32 cellular contexts compared by ENCODE assay signal in the genomic region with DNA sequence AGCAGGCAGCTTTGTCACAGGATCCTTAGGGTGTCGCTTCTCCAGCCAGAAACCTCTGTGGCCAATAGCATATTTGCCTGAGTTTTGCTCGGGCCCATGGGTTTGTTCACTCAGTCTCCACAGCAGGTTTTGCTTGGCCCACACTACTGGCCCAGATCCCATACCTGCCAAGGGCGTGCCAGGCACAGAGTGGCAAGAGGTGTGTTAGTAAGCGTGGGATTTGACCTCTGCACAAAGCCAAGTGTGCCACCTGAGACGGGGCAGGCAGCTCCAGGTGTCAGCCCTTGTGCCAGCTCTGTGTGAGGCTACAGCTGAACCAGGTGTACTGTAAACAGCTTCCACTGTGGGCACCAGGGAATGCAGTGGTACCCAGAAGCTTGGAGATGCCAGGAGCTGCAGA.
"Had no signal": no experiment of that assay in that cellular context is flagged by ENCODE, and none has a peak within 500 bp of the region (broad histone marks: within the 10 kb centered on the region; RNA-seq: fewer than 3 reads in every experiment).

No MANE protein-coding gene starts in this region.

- DNase-seq: activated B cell treated with CpG ODN at 0.5 μM for 24 hours; activated CD4-positive, alpha-beta memory T cell treated with anti-CD3 and anti-CD28 coated beads for 36 hours; activated CD4-positive, alpha-beta T cell treated with anti-CD3 and anti-CD28 coated beads for 4 hours; activated CD4-positive, alpha-beta T cell treated with anti-CD3 and anti-CD28 coated beads, Interleukin-2, amount 50 U/mL, for 1 hour; activated CD4-positive, CD25-positive, alpha-beta regulatory T cell treated with anti-CD3 and anti-CD28 coated beads, Interleukin-2, amount 50 U/mL, for 72 hours; activated CD8-positive, alpha-beta memory T cell treated with anti-CD3 and anti-CD28 coated beads, Interleukin-2, amount 50 U/mL, for 4 hours; activated effector memory CD4-positive, alpha-beta T cell treated with Interleukin-2 at 50 U/mL for 16 hours; activated naive CD4-positive, alpha-beta T cell treated with anti-CD3 and anti-CD28 coated beads, Interleukin-2, amount 10 ng/mL, durations not matched to agents 7 days and 5 days; activated naive CD8-positive, alpha-beta T cell treated with anti-CD3 and anti-CD28 coated beads, Interleukin-2, amount 50 U/mL, for 24 hours; activated T-cell treated with anti-CD3 and anti-CD28 coated beads, Interleukin-2, amount 50 U/mL, for 48 hours; anterior cingulate cortex; Kasumi-1; KG1; MG63; NCI-H1048; NCI-H1105 treated with DMSO at 0.1 percent for 48 hours; NCI-H1436; NCI-H1694 treated with DMSO at 0.1 percent for 48 hours; NCI-H2029; NCI-H345; NCI-H524 treated with DMSO at 0.1 percent for 48 hours; NCI-H748 treated with DMSO at 0.1 percent for 48 hours; SHP77; SJCRH30 had no signal

- H3K4me1 ChIP-seq: SJCRH30 had no signal

- H3K27ac Mint-ChIP-seq: activated B cell treated with CpG ODN at 0.5 μM for 24 hours; activated CD4-positive, alpha-beta memory T cell treated with anti-CD3 and anti-CD28 coated beads for 36 hours; activated naive CD4-positive, alpha-beta T cell treated with anti-CD3 and anti-CD28 coated beads, Interleukin-2, amount 10 ng/mL, durations not matched to agents 7 days and 5 days; activated naive CD8-positive, alpha-beta T cell; activated naive CD8-positive, alpha-beta T cell treated with anti-CD3 and anti-CD28 coated beads, Interleukin-2, amount 50 U/mL, for 24 hours; T-helper 1 cell treated with Interleukin-12 subunit alpha and Interleukin-12 subunit beta and Interleukin-4 antibody, amounts not matched to agents 30 μg/mL and 1 μg/mL, for 36 hours; T-helper 2 cell treated with Interferon-gamma antibody and Interleukin-4, amounts not matched to agents 5 μg/mL and 100 μg/mL, for 36 hours had no signal

- H3K36me3 Mint-ChIP-seq: activated CD4-positive, alpha-beta memory T cell treated with anti-CD3 and anti-CD28 coated beads for 36 hours; activated naive CD4-positive, alpha-beta T cell treated with anti-CD3 and anti-CD28 coated beads, Interleukin-2, amount 10 ng/mL, durations not matched to agents 7 days and 5 days; activated naive CD8-positive, alpha-beta T cell had no signal

- H3K4me1 Mint-ChIP-seq: activated B cell treated with CpG ODN at 0.5 μM for 24 hours; activated naive CD4-positive, alpha-beta T cell treated with anti-CD3 and anti-CD28 coated beads, Interleukin-2, amount 10 ng/mL, durations not matched to agents 7 days and 5 days; activated naive CD8-positive, alpha-beta T cell treated with anti-CD3 and anti-CD28 coated beads, Interleukin-2, amount 50 U/mL, for 24 hours; central memory CD8-positive, alpha-beta T cell had no signal

- ATAC-seq: activated naive CD8-positive, alpha-beta T cell treated with anti-CD3 and anti-CD28 coated beads, Interleukin-2, amount 50 U/mL, for 24 hours; Panc1 had no signal

- H3K4me3 Mint-ChIP-seq: activated B cell treated with CpG ODN at 0.5 μM for 24 hours; activated CD4-positive, alpha-beta memory T cell treated with anti-CD3 and anti-CD28 coated beads for 36 hours; activated naive CD4-positive, alpha-beta T cell treated with anti-CD3 and anti-CD28 coated beads, Interleukin-2, amount 10 ng/mL, durations not matched to agents 7 days and 5 days; activated naive CD8-positive, alpha-beta T cell; activated naive CD8-positive, alpha-beta T cell treated with anti-CD3 and anti-CD28 coated beads, Interleukin-2, amount 50 U/mL, for 24 hours; central memory CD8-positive, alpha-beta T cell; T-helper 1 cell treated with Interleukin-12 subunit alpha and Interleukin-12 subunit beta and Interleukin-4 antibody, amounts not matched to agents 30 μg/mL and 1 μg/mL, for 36 hours; T-helper 2 cell treated with Interferon-gamma antibody and Interleukin-4, amounts not matched to agents 5 μg/mL and 100 μg/mL, for 36 hours had no signal

- H3K36me3 ChIP-seq: cardiac muscle cell, MG63, SJCRH30 had no signal

- H3K4me3 ChIP-seq: cardiac muscle cell, MG63, SJCRH30, SK-N-MC had no signal

- H3K27me3 ChIP-seq: cardiac muscle cell, MG63, SJCRH30 had no signal

- H3K9me3 ChIP-seq: MG63, SJCRH30 had no signal

- H3K27ac ChIP-seq: cardiac muscle cell, SJCRH30, SK-N-MC, VCaP had no signal
